ENCODE assay signal across 15 cellular contexts in genomic region chr11:82932564-82932963, GRCh38.
"Had no signal": no experiment of that assay in that cellular context is flagged by ENCODE, and none has a peak within 500 bp of the region (broad histone marks: within the 10 kb centered on the region; RNA-seq: fewer than 3 reads in every experiment).

No MANE protein-coding gene starts in this region.

- H3K27me3 ChIP-seq: esophagus squamous epithelium, spleen, upper lobe of right lung had no signal

- H3K9me3 Mint-ChIP-seq: activated CD4-positive, alpha-beta T cell treated with anti-CD3 and anti-CD28 coated beads, Interleukin-2, amount 10 ng/mL, durations not matched to agents 7 days and 5 days; activated naive CD4-positive, alpha-beta T cell treated with anti-CD3 and anti-CD28 coated beads, Interleukin-2, amount 50 U/mL, for 24 hours; activated T-cell treated with anti-CD3 and anti-CD28 coated beads, Interleukin-2, amount 50 U/mL, for 4 hours; memory B cell; stimulated activated naive B cell treated with anti-CD40 and anti-IgM and Interleukin-4, amounts not matched to agents 10 μg/mL and 1 μg/mL and 100 μg/mL, for 72 hours had no signal

- H3K36me3 ChIP-seq: esophagus squamous epithelium, thoracic aorta, upper lobe of right lung had no signal

- H3K27ac ChIP-seq: esophagus squamous epithelium, spleen, thoracic aorta, upper lobe of right lung had no signal

- H3K4me3 ChIP-seq: esophagus squamous epithelium, spleen, thoracic aorta, upper lobe of right lung had no signal

- H3K4me3 Mint-ChIP-seq: activated CD4-positive, alpha-beta T cell treated with anti-CD3 and anti-CD28 coated beads, Interleukin-2, amount 10 ng/mL, durations not matched to agents 7 days and 5 days; activated naive CD4-positive, alpha-beta T cell treated with anti-CD3 and anti-CD28 coated beads, Interleukin-2, amount 50 U/mL, for 24 hours; activated T-cell treated with anti-CD3 and anti-CD28 coated beads, Interleukin-2, amount 50 U/mL, for 4 hours; memory B cell; stimulated activated naive B cell treated with anti-CD40 and anti-IgM and Interleukin-4, amounts not matched to agents 10 μg/mL and 1 μg/mL and 100 μg/mL, for 72 hours had no signal

- ATAC-seq: activated CD4-positive, CD25-positive, alpha-beta regulatory T cell treated with anti-CD3 and anti-CD28 coated beads, Interleukin-2, amount 50 U/mL, for 24 hours; activated T-cell treated with anti-CD3 and anti-CD28 coated beads, Interleukin-2, amount 50 U/mL, for 4 hours; stimulated activated naive B cell treated with anti-CD40 and anti-IgM and Interleukin-4, amounts not matched to agents 10 μg/mL and 1 μg/mL and 100 μg/mL, for 72 hours; upper lobe of right lung had no signal

- H3K27me3 Mint-ChIP-seq: activated CD4-positive, alpha-beta T cell treated with anti-CD3 and anti-CD28 coated beads, Interleukin-2, amount 10 ng/mL, durations not matched to agents 7 days and 5 days; activated naive CD4-positive, alpha-beta T cell treated with anti-CD3 and anti-CD28 coated beads, Interleukin-2, amount 50 U/mL, for 24 hours; memory B cell; stimulated activated naive B cell treated with anti-CD40 and anti-IgM and Interleukin-4, amounts not matched to agents 10 μg/mL and 1 μg/mL and 100 μg/mL, for 72 hours had no signal

- H3K9me3 ChIP-seq: esophagus squamous epithelium, spleen, thoracic aorta, upper lobe of right lung had no signal

- H3K4me1 ChIP-seq: esophagus squamous epithelium, upper lobe of right lung had no signal

- H3K27ac Mint-ChIP-seq: activated CD4-positive, alpha-beta T cell treated with anti-CD3 and anti-CD28 coated beads, Interleukin-2, amount 10 ng/mL, durations not matched to agents 7 days and 5 days; activated naive CD4-positive, alpha-beta T cell treated with anti-CD3 and anti-CD28 coated beads, Interleukin-2, amount 50 U/mL, for 24 hours; memory B cell; stimulated activated naive B cell treated with anti-CD40 and anti-IgM and Interleukin-4, amounts not matched to agents 10 μg/mL and 1 μg/mL and 100 μg/mL, for 72 hours had no signal

- DNase-seq: activated CD4-positive, alpha-beta T cell treated with anti-CD3 and anti-CD28 coated beads, Interleukin-2, amount 10 ng/mL, durations not matched to agents 7 days and 5 days; activated CD8-positive, alpha-beta memory T cell treated with anti-CD3 and anti-CD28 coated beads, Interleukin-2, amount 50 U/mL, for 4 hours; activated T-cell treated with anti-CD3 and anti-CD28 coated beads, Interleukin-2, amount 50 U/mL, for 4 hours; amygdala; dermis blood vessel endothelial cell; effector memory CD4-positive, alpha-beta T cell; esophagus squamous epithelium; spleen; stimulated activated naive B cell treated with anti-CD40 and anti-IgM and Interleukin-4, amounts not matched to agents 10 μg/mL and 1 μg/mL and 100 μg/mL, for 72 hours; upper lobe of right lung had no signal

- H3K36me3 Mint-ChIP-seq: memory B cell had no signal

- FAIRE-seq: endothelial cell of umbilical vein had no signal
